In genomic region chr15:59191855-59192237, GRCh38 we compare ENCODE assay signal across 16 cellular contexts. TPM values are rescaled to one million over a fixed set of nuclear protein-coding genes. Genes with fewer than 3 reads are reported as not detected.
DNase-seq lines count a peak whose midpoint lies in the region; ATAC-seq and TF ChIP-seq lines count a peak whose summit lies in the region.
"Had no signal": no experiment of that assay in that cellular context is flagged by ENCODE, and none has a peak within 500 bp of the region (broad histone marks: within the 10 kb centered on the region; RNA-seq: fewer than 3 reads in every experiment).

No MANE protein-coding gene starts in this region.

- in situ Hi-C loops in astrocyte of the cerebellum (cut with HindIII; ENCODE audit: low sequenced_read_pairs), result no loop called here

- no peak overlapping the region for H3K4me3 ChIP-seq in astrocyte of the cerebellum (ENCODE audit: low read depth, low read length)
- H3K4me3 ChIP-seq: left ventricle myocardium inferior had no signal

- DNase-seq in A172 (ENCODE audit: low spot score) (peak; percentile 91), HPDE6-E6E7 (ENCODE audit: extremely low spot score) (peak; percentile 94), astrocyte of the cerebellum (ENCODE audit: low read depth) (peak; percentile 79), hepatic stellate cell (ENCODE audit: low spot score) (peak; percentile 60), NCI-H2081 treated with DMSO at 0.1 percent for 48 hours (lab: John Stamatoyannopoulos, UW) (no peak), activated gamma-delta T cell treated with Interleukin-2 at 50 U/mL for 16 hours (no peak)
- DNase-seq: 8988T; activated CD4-positive, alpha-beta T cell treated with anti-CD3 and anti-CD28 coated beads for 4 hours; activated naive CD4-positive, alpha-beta T cell treated with anti-CD3 and anti-CD28 coated beads for 36 hours; endodermal cell; left ventricle myocardium inferior; NCI-H2171 had no signal

- ATAC-seq in HG03196 (IDR thresholded peaks at IDR 0.05; ENCODE audit: unreplicated experiment) (no peak), HG02642 (IDR thresholded peaks at IDR 0.05; ENCODE audit: poor library complexity, unreplicated experiment) (no peak)
- ATAC-seq: Right ventricle myocardium inferior had no signal

- TF ChIP-seq CTCF in astrocyte of the cerebellum (IDR thresholded peaks at IDR 0.05; ENCODE audit: low read depth, low read length, missing control alignments), result no peak

RNA-seq across cellular contexts. Expression of gene LDHAL6B, which starts 14.8 kb away (rescaled TPM):
- not detected in 2 replicates for total RNA-seq in A172 (2014; rRNA removed; shearing (Covaris generic))
- total RNA-seq: activated naive CD4-positive, alpha-beta T cell treated with anti-CD3 and anti-CD28 coated beads for 36 hours; endodermal cell; left ventricle myocardium inferior; pulmonary artery endothelial cell; Right ventricle myocardium inferior had no signal

Comparison
In these comparisons a context has a peak if more than half of its experiments do, and no peak if none do; other contexts are left out.
1. DNase-seq: peak in A172 (single experiment), HPDE6-E6E7 (single experiment), astrocyte of the cerebellum (single experiment) and hepatic stellate cell (single experiment); none in NCI-H2081 treated with DMSO at 0.1 percent for 48 hours (single experiment) and activated gamma-delta T cell treated with Interleukin-2 at 50 U/mL for 16 hours (single experiment).